In the genomic region with DNA sequence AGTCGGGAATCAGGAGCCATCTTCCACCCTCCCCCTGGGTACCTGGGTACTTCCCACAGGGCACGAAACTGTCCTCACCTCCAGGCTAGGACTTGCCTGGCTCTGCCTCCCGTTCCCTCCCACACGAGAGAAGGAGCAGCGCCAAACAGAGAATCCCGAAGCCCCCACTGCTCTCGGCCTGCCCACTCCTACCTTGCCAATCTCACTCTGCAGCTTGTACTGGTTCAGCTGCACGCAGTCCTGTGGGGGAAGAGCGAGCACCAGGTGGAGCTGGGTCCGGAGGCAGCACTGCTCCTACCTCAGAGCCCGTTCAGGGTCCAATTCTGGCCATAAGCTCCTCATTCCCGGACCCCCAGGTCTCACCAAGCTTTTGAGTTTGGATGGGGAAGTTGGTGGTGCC, we compare ENCODE assay signal across 21 cellular contexts. TPM values are rescaled to one million over a fixed set of nuclear protein-coding genes. Genes with fewer than 3 reads are reported as not detected.
DNase-seq lines count a peak whose midpoint lies in the region; ATAC-seq and TF ChIP-seq lines count a peak whose summit lies in the region.
"Had no signal": no experiment of that assay in that cellular context is flagged by ENCODE, and none has a peak within 500 bp of the region (broad histone marks: within the 10 kb centered on the region; RNA-seq: fewer than 3 reads in every experiment).

No MANE protein-coding gene starts in this region.

- H3K4ac ChIP-seq in mesenchymal stem cell (ENCODE audit: low read depth in 1 of 2, low read length in 2 of 2) = no peak overlapping the region

- peak overlapping the region; percentile 26 for H2BK15ac ChIP-seq in mesenchymal stem cell (ENCODE audit: low read depth, poor library complexity, severe bottlenecking)

- H3K23ac ChIP-seq in mesenchymal stem cell (ENCODE audit: low read length in 2 of 2) = no peak overlapping the region

- WGBS in mesenchymal stem cell = over 99% methylated on average over 12 of the region's 12 CpGs
- WGBS in psoas muscle, 3 donors = 92 to 96% (median 94%) methylated on average over 12 of the region's 12 CpGs

- no peak overlapping the region for H3K4me3 ChIP-seq in BLaER1
- no peak overlapping the region for H3K4me3 ChIP-seq in mesenchymal stem cell (ENCODE audit: insufficient read depth in 1 of 2, low read depth in 1 of 2, low read length in 2 of 2)
- no peak overlapping the region for H3K4me3 ChIP-seq in psoas muscle
- H3K4me3 ChIP-seq: BLaER1 treated with 17β-estradiol and CSF1 and Interleukin-3, amounts not matched to agents 10 nM and 100 nM; GM23338 had no signal

- no peak overlapping the region for H2AFZ ChIP-seq in mesenchymal stem cell (ENCODE audit: low read depth, low read length)
- H2AFZ ChIP-seq: GM23338 had no signal

- no peak overlapping the region for H2BK12ac ChIP-seq in mesenchymal stem cell (ENCODE audit: low read length in 2 of 2)

- DNase-seq in caudate nucleus (lab: John Stamatoyannopoulos, UW) (peak in 28 of 61 donors; percentile 6 to 74 (median 42)), mesenchymal stem cell (no peak), SKM-1 treated with dmso at 0.1 percent for 144 hours (lab: John Stamatoyannopoulos, UW; ENCODE audit: unreplicated experiment) (no peak), psoas muscle (no peak)
- DNase-seq: Calu3; CD4-positive, alpha-beta T cell; COR-L47; DMS53; DMS79 treated with DMSO at 0.1 percent for 48 hours; GF-D8; H9; HFFc6 had no signal

- H3K27me3 ChIP-seq in BLaER1 (no peaks in the 10 kb centered on the region), mesenchymal stem cell (ENCODE audit: control insufficient read depth in 1 of 2, insufficient read depth in 1 of 2, low read length in 2 of 2) (no peaks in the 10 kb centered on the region), psoas muscle (ENCODE audit: insufficient read depth in 3 of 3, low read length in 2 of 3) (no peaks in the 10 kb centered on the region)
- H3K27me3 ChIP-seq: BLaER1 treated with 17β-estradiol and CSF1 and Interleukin-3, amounts not matched to agents 10 nM and 100 nM had no signal

- H3K27ac ChIP-seq in BLaER1 (peak overlapping the region; percentile 26; the same call in 1 of the 2 replicates), caudate nucleus (ENCODE audit: low read depth, low read length) (peak overlapping the region; percentile 16), mesenchymal stem cell (ENCODE audit: low read length, poor library complexity, severe bottlenecking) (no peak overlapping the region), psoas muscle (no peak overlapping the region)
- H3K27ac ChIP-seq: 22Rv1 had no signal

- H2BK120ac ChIP-seq in mesenchymal stem cell (ENCODE audit: low read depth, low read length) = no peak overlapping the region

- H3K18ac ChIP-seq in mesenchymal stem cell (ENCODE audit: low read depth in 1 of 2, low read length in 2 of 2) = no peak overlapping the region

- ATAC-seq in HG03457 (IDR thresholded peaks at IDR 0.05; ENCODE audit: unreplicated experiment) (no peak), psoas muscle (no peak)
- ATAC-seq: GM23338, HCT116 had no signal

- no peak overlapping the region for H4K91ac ChIP-seq in mesenchymal stem cell (ENCODE audit: low read length)

- H3K36me3 ChIP-seq in BLaER1 (peaks cover 20% of the 10 kb centered on the region; the same call in 1 of the 2 replicates), mesenchymal stem cell (ENCODE audit: control insufficient read depth in 1 of 2, insufficient read depth in 2 of 2, low read depth in 1 of 2, low read length in 2 of 2) (peaks cover 45 to 58% of the 10 kb centered on the region in 2 experiments), psoas muscle (ENCODE audit: insufficient read depth in 1 of 2, low read depth in 1 of 2) (peaks cover 0 to 11% of the 10 kb centered on the region in 2 donors)

- no peaks in the 10 kb centered on the region for H3K9me3 ChIP-seq in BLaER1
- H3K9me3 ChIP-seq in mesenchymal stem cell (ENCODE audit: control insufficient read depth, low read length) = no peaks in the 10 kb centered on the region
- H3K9me3 ChIP-seq in psoas muscle = no peaks in the 10 kb centered on the region
- H3K9me3 ChIP-seq: BLaER1 treated with 17β-estradiol and CSF1 and Interleukin-3, amounts not matched to agents 10 nM and 100 nM had no signal

- peaks cover 9% of the 10 kb centered on the region for H3K79me1 ChIP-seq in mesenchymal stem cell (replicated peaks; ENCODE audit: low read length, poor library complexity, severe bottlenecking)

- intact Hi-C loops in psoas muscle (cut with DNase I) = no loop called here

- H3K9ac ChIP-seq in BLaER1 (no peak overlapping the region), mesenchymal stem cell (ENCODE audit: low read length) (no peak overlapping the region)

- no peak overlapping the region for H2BK5ac ChIP-seq in mesenchymal stem cell (ENCODE audit: low read depth, low read length, poor library complexity, severe bottlenecking)

- H3K4me1 ChIP-seq in BLaER1 (peaks cover 44% of the 10 kb centered on the region), mesenchymal stem cell (ENCODE audit: control insufficient read depth, insufficient read depth, low read depth, low read length) (peaks cover 64% of the 10 kb centered on the region), psoas muscle (peaks cover 20% of the 10 kb centered on the region)

- TF ChIP-seq CTCF in psoas muscle (IDR thresholded peaks at IDR 0.05) = no peak

- peak overlapping the region; percentile 12 for H2AK5ac ChIP-seq in mesenchymal stem cell (ENCODE audit: low read length, severe bottlenecking)

- no peak overlapping the region for H3K4me2 ChIP-seq in BLaER1
- no peak overlapping the region for H3K4me2 ChIP-seq in mesenchymal stem cell (ENCODE audit: low read length, poor library complexity, severe bottlenecking)
- H3K4me2 ChIP-seq: GM23338 had no signal

- no peak overlapping the region for H3K14ac ChIP-seq in mesenchymal stem cell (ENCODE audit: low read length in 2 of 2)

- peaks cover 8% of the 10 kb centered on the region for H4K20me1 ChIP-seq in BLaER1

- no peak overlapping the region for H4K8ac ChIP-seq in mesenchymal stem cell (ENCODE audit: low read length)

RNA-seq across cellular contexts. Expression of gene CAMKK1, which starts 8.7 kb away (rescaled TPM):
- polyA plus RNA-seq in mesenchymal stem cell (2013, experiment 1 of 2) = 3.0 TPM
- 2.6 TPM for polyA plus RNA-seq in mesenchymal stem cell (2013, experiment 2 of 2)
- 1 to 10 TPM in 3 of 4 donors, under 1 TPM in 1; 0.92 to 2.3 (median 1.8) TPM for total RNA-seq in psoas muscle
- polyA plus RNA-seq in psoas muscle = 1 to 10 TPM in 2 of 3 donors, under 1 TPM in 1; 0.91 to 1.5 (median 1.3) TPM

RNA-seq across cellular contexts. Expression of gene P2RX1, which starts 32.1 kb away (rescaled TPM):
- polyA plus RNA-seq in mesenchymal stem cell (2013, experiment 1 of 2) = 0.47 TPM
- 0.49 TPM for polyA plus RNA-seq in mesenchymal stem cell (2013, experiment 2 of 2)
- under 1 TPM; 0.18 to 0.94 (median 0.32) TPM for total RNA-seq in psoas muscle
- polyA plus RNA-seq in psoas muscle = under 1 TPM; 0.06 to 0.13 (median 0.07) TPM
- total RNA-seq: Calu3, Daoy, G401, H4, H9 had no signal

RNA-seq across cellular contexts. Expression of gene NCBP3, which starts 38.1 kb away (rescaled TPM):
- polyA plus RNA-seq in mesenchymal stem cell (2013, experiment 1 of 2) = 20.3 TPM
- polyA plus RNA-seq in mesenchymal stem cell (2013, experiment 2 of 2) = 19.5 TPM
- 10 to 100 TPM; 10.9 to 23.5 (median 17.7) TPM for total RNA-seq in psoas muscle
- polyA plus RNA-seq in psoas muscle = 10 to 100 TPM in 1 of 3 donors, 1 to 10 TPM in 2; 9.3 to 15.1 (median 9.9) TPM

Comparison
In these comparisons a context has a peak if more than half of its experiments do, and no peak if none do; other contexts are left out.
1. H3K27ac ChIP-seq: peak in BLaER1 (single experiment) and caudate nucleus (single experiment); none in mesenchymal stem cell (single experiment) and psoas muscle (single experiment).